In genomic region chr17:61806081-61806828, GRCh38 we compare ENCODE assay signal across 12 cellular contexts. TPM values are rescaled to one million over a fixed set of nuclear protein-coding genes. Genes with fewer than 3 reads are reported as not detected.
DNase-seq lines count a peak whose midpoint lies in the region; ATAC-seq and TF ChIP-seq lines count a peak whose summit lies in the region.
"Had no signal": no experiment of that assay in that cellular context is flagged by ENCODE, and none has a peak within 500 bp of the region (broad histone marks: within the 10 kb centered on the region; RNA-seq: fewer than 3 reads in every experiment).

No MANE protein-coding gene starts in this region.

- no peaks in the 10 kb centered on the region for H3K9me2 ChIP-seq in HCT116 (ENCODE audit: insufficient read depth)

- H3K9ac ChIP-seq in HCT116 (ENCODE audit: low read length) = no peak overlapping the region

- in situ Hi-C loops in gastrocnemius medialis (cut with MboI; ENCODE audit: low sequenced_read_pairs in 4 of 4) = no loop called here

- H3K4me3 Mint-ChIP-seq in CD4-positive, alpha-beta T cell = peak overlapping the region; percentile 34
- no peak overlapping the region for H3K4me3 Mint-ChIP-seq in activated CD8-positive, alpha-beta T cell treated with anti-CD3 and anti-CD28 coated beads, Interleukin-2, amount 10 ng/mL, durations not matched to agents 7 days and 5 days

- TF ChIP-seq POLR2A in HCT116 (IDR thresholded peaks at IDR 0.05; ENCODE audit: borderline replicate concordance, extremely low read depth, insufficient read depth, insufficient read length) (no peak), gastrocnemius medialis (IDR thresholded peaks at IDR 0.05) (no peak)

- no peak for TF ChIP-seq CTCF in CD4-positive, alpha-beta T cell (IDR thresholded peaks at IDR 0.05)
- TF ChIP-seq CTCF in HCT116 (IDR thresholded peaks at IDR 0.05 in 2 of 3, conservative IDR thresholded peaks at IDR 0.05 in 1 of 3; ENCODE audit: borderline replicate concordance in 1 of 3, insufficient read depth in 1 of 3, low read depth in 2 of 3, low read length in 2 of 3) (no peak), gastrocnemius medialis (IDR thresholded peaks at IDR 0.05 in 4 of 5, conservative IDR thresholded peaks at IDR 0.05 in 1 of 5) (no peak)

- POLR2A ChIA-PET in CD4-positive, alpha-beta T cell (lab: Charles Lee) = no interaction called here
- POLR2A ChIA-PET in HCT116 (lab: Charles Lee) = no interaction called here
- POLR2A ChIA-PET in activated CD8-positive, alpha-beta T cell treated with anti-CD3 and anti-CD28 coated beads, Interleukin-2, amount 10 ng/mL, durations not matched to agents 7 days and 5 days (lab: Charles Lee) = no interaction called here

- H3K4me3 ChIP-seq in HCT116 (replicated peaks in 1 of 2; ENCODE audit: low read depth in 1 of 2, low read length in 2 of 2) (no peak overlapping the region), gastrocnemius medialis (no peak overlapping the region)

- H3K4me1 ChIP-seq in HCT116 (ENCODE audit: control insufficient read depth in 1 of 2, insufficient read depth in 2 of 2, low read length in 2 of 2) (peaks cover 11 to 24% of the 10 kb centered on the region in 2 experiments), gastrocnemius medialis (peaks cover 0 to 8% of the 10 kb centered on the region in 2 donors)

- CTCF ChIA-PET in CD4-positive, alpha-beta T cell (lab: Charles Lee) = no interaction called here
- CTCF ChIA-PET in HCT116 (lab: Charles Lee) = no interaction called here
- CTCF ChIA-PET in activated CD8-positive, alpha-beta T cell treated with anti-CD3 and anti-CD28 coated beads, Interleukin-2, amount 10 ng/mL, durations not matched to agents 7 days and 5 days (lab: Charles Lee) = interaction anchor here (0.8 to 1.0 kb wide), 2 partner anchors 30 to 43 kb away, joined by 3 read pairs; no protein-coding TSS in a partner anchor

- RAD21 ChIA-PET in HCT116 (lab: Charles Lee; ENCODE audit: low non-redundant PET in 1 of 2, low total read pairs in 2 of 2, uncharacterized antibody in 2 of 2, unreplicated experiment in 2 of 2) = no interaction called here

- no TSS peak for BruUV-seq in HCT116 (replicated peaks; lab: Mats Ljungman, UMichigan)

- H4K20me1 ChIP-seq in HCT116 (ENCODE audit: insufficient read depth) = no peaks in the 10 kb centered on the region

- no peak for TF ChIP-seq RAD21 in HCT116 (IDR thresholded peaks at IDR 0.05; ENCODE audit: low read depth)

- H3K36me3 ChIP-seq in HCT116 (ENCODE audit: control insufficient read depth in 1 of 2, insufficient read depth in 2 of 2, low read length in 2 of 2) = peaks cover 0 to 6% of the 10 kb centered on the region in 2 experiments; a peak in 2 of 4 replicates
- no peaks in the 10 kb centered on the region for H3K36me3 ChIP-seq in gastrocnemius medialis

- H3K9me3 Mint-ChIP-seq in CD4-positive, alpha-beta T cell = no peaks in the 10 kb centered on the region
- H3K9me3 Mint-ChIP-seq in activated CD8-positive, alpha-beta T cell treated with anti-CD3 and anti-CD28 coated beads, Interleukin-2, amount 10 ng/mL, durations not matched to agents 7 days and 5 days (ENCODE audit: insufficient read depth) = no peaks in the 10 kb centered on the region

- ATAC-seq in CD4-positive, alpha-beta T cell (ENCODE audit: poor library complexity) = no peak
- ATAC-seq in HCT116 = peak; percentile 36; the same call in 1 of the 2 replicates
- no peak for ATAC-seq in gastrocnemius medialis
- no peak for ATAC-seq in activated CD8-positive, alpha-beta T cell treated with anti-CD3 and anti-CD28 coated beads, Interleukin-2, amount 10 ng/mL, durations not matched to agents 7 days and 5 days
- ATAC-seq: sciatic nerve had no signal

- no peaks in the 10 kb centered on the region for H3K36me3 Mint-ChIP-seq in CD4-positive, alpha-beta T cell (ENCODE audit: low read depth)
- H3K36me3 Mint-ChIP-seq in activated CD8-positive, alpha-beta T cell treated with anti-CD3 and anti-CD28 coated beads, Interleukin-2, amount 10 ng/mL, durations not matched to agents 7 days and 5 days (ENCODE audit: low read depth) = peaks cover 22% of the 10 kb centered on the region

- H3K9me3 ChIP-seq in CD4-positive, alpha-beta T cell (ENCODE audit: control insufficient read depth, low read length) = no peaks in the 10 kb centered on the region
- H3K9me3 ChIP-seq in HCT116 (ENCODE audit: control insufficient read depth in 1 of 2, insufficient read depth in 1 of 2, low read depth in 1 of 2, low read length in 2 of 2) = no peaks in the 10 kb centered on the region
- H3K9me3 ChIP-seq in gastrocnemius medialis = no peaks in the 10 kb centered on the region

- no peaks in the 10 kb centered on the region for H3K27me3 Mint-ChIP-seq in CD4-positive, alpha-beta T cell
- no peaks in the 10 kb centered on the region for H3K27me3 Mint-ChIP-seq in activated CD8-positive, alpha-beta T cell treated with anti-CD3 and anti-CD28 coated beads, Interleukin-2, amount 10 ng/mL, durations not matched to agents 7 days and 5 days (ENCODE audit: low read depth)

- peak overlapping the region; percentile 28 for H3K4me2 ChIP-seq in HCT116 (ENCODE audit: low read length)

- no peak overlapping the region for H3K27ac Mint-ChIP-seq in CD4-positive, alpha-beta T cell
- no peak overlapping the region for H3K27ac Mint-ChIP-seq in activated CD8-positive, alpha-beta T cell treated with anti-CD3 and anti-CD28 coated beads, Interleukin-2, amount 10 ng/mL, durations not matched to agents 7 days and 5 days

- H2AFZ ChIP-seq in HCT116 (ENCODE audit: low read depth, low read length, poor library complexity, severe bottlenecking) = no peak overlapping the region

- H3K79me2 ChIP-seq in HCT116 (ENCODE audit: insufficient read depth, low read length) = no peaks in the 10 kb centered on the region

- intact Hi-C loops in CD4-positive, alpha-beta T cell (cut with DNase I, micrococcal nuclease) = no loop called here
- intact Hi-C loops in HCT116 (cut with micrococcal nuclease) (no loop called here), gastrocnemius medialis (cut with DNase I; ENCODE audit: low total_unique reads) (no loop called here)

- DNase-seq in CD4-positive, alpha-beta T cell = no peak
- DNase-seq in HCT116 (ENCODE audit: low read depth, low spot score) (no peak), NCI-H774 (lab: John Stamatoyannopoulos, UW) (peak; percentile 69), epithelial cell of prostate (ENCODE audit: low read depth, low spot score) (no peak), gastrocnemius medialis (no peak), NOMO-1 (lab: John Stamatoyannopoulos, UW; ENCODE audit: unreplicated experiment in 2 of 2) (no peak)
- DNase-seq in activated CD8-positive, alpha-beta T cell treated with anti-CD3 and anti-CD28 coated beads, Interleukin-2, amount 10 ng/mL, durations not matched to agents 7 days and 5 days = no peak
- no peak for DNase-seq in activated CD4-positive, alpha-beta T cell treated with anti-CD3 and anti-CD28 coated beads, Interleukin-2, amount 50 U/mL, for 48 hours
- DNase-seq: activated CD4-positive, alpha-beta T cell treated with anti-CD3 and anti-CD28 coated beads, Interleukin-2, amount 50 U/mL, for 4 hours; activated gamma-delta T cell treated with Interleukin-2 at 50 U/mL for 16 hours; glutamatergic neuron had no signal

- H3K27ac ChIP-seq in CD4-positive, alpha-beta T cell (ENCODE audit: low read depth, low read length) = no peak overlapping the region
- H3K27ac ChIP-seq in HCT116 (ENCODE audit: low read depth, low read length) (peak overlapping the region; percentile 23; the same call in 1 of the 2 replicates), epithelial cell of prostate (peak overlapping the region; percentile 6), gastrocnemius medialis (no peak overlapping the region)

- H3K27me3 ChIP-seq in CD4-positive, alpha-beta T cell (ENCODE audit: control insufficient read depth, insufficient read depth, low read length) = no peaks in the 10 kb centered on the region
- H3K27me3 ChIP-seq in HCT116 (ENCODE audit: insufficient read depth, low read length) (no peaks in the 10 kb centered on the region), gastrocnemius medialis (no peaks in the 10 kb centered on the region)

- peaks cover 11% of the 10 kb centered on the region for H3K4me1 Mint-ChIP-seq in CD4-positive, alpha-beta T cell (ENCODE audit: low read depth)
- H3K4me1 Mint-ChIP-seq in activated CD8-positive, alpha-beta T cell treated with anti-CD3 and anti-CD28 coated beads, Interleukin-2, amount 10 ng/mL, durations not matched to agents 7 days and 5 days (ENCODE audit: low read depth) = peaks cover 7% of the 10 kb centered on the region

TF ChIP-seq in HCT116, 20 proteins besides CTCF, POLR2A, EP300 and RAD21 (continues in another document):
- no peak for TF ChIP-seq EZH2 (IDR thresholded peaks at IDR 0.05)
- TF ChIP-seq SRF (IDR thresholded peaks at IDR 0.05; ENCODE audit: low read depth) = no peak
- TF ChIP-seq POLR2AphosphoS5 (IDR thresholded peaks at IDR 0.05; ENCODE audit: low read depth, low read length) = no peak
- no peak for TF ChIP-seq CBX3 (IDR thresholded peaks at IDR 0.05; ENCODE audit: low read depth)
- no peak for TF ChIP-seq ZFX (IDR thresholded peaks at IDR 0.05)
- no peak for TF ChIP-seq CEBPB (IDR thresholded peaks at IDR 0.05; ENCODE audit: low read depth)
- no peak for TF ChIP-seq YY1 (IDR thresholded peaks at IDR 0.05; ENCODE audit: extremely low read depth, insufficient replicate concordance, low read depth, low read length)
- TF ChIP-seq EGR1 (IDR thresholded peaks at IDR 0.05; ENCODE audit: low read depth) = no peak
- TF ChIP-seq ELF1 (IDR thresholded peaks at IDR 0.05; ENCODE audit: borderline replicate concordance, low read depth) = no peak
- no peak for TF ChIP-seq JUND (IDR thresholded peaks at IDR 0.05)
- TF ChIP-seq ZBTB33 (IDR thresholded peaks at IDR 0.05; ENCODE audit: extremely low read depth, insufficient replicate concordance, low read length) = no peak

RNA-seq across cellular contexts. Expression of gene BRIP1, which starts 57.1 kb away (rescaled TPM):
- 1 to 10 TPM; 1.0 to 1.9 TPM for total RNA-seq in CD4-positive, alpha-beta T cell
- 22.2 TPM for total RNA-seq in HCT116 (2021; ENCODE audit: unreplicated experiment)
- 2.1 and 4.0 TPM in 2 replicates for polyA plus RNA-seq in HCT116 (2012)
- total RNA-seq in gastrocnemius medialis = under 1 TPM in 2 of 4 donors, not detected in 2; 0.09 to 0.13 TPM
- 10 to 100 TPM; 24.3 to 25.9 TPM for total RNA-seq in activated CD8-positive, alpha-beta T cell treated with anti-CD3 and anti-CD28 coated beads, Interleukin-2, amount 10 ng/mL, durations not matched to agents 7 days and 5 days

Comparison
In these comparisons a context has a peak if more than half of its experiments do, and no peak if none do; other contexts are left out.
1. H3K27ac ChIP-seq: peak in HCT116 (single experiment) and epithelial cell of prostate (single experiment); none in CD4-positive, alpha-beta T cell (single experiment) and gastrocnemius medialis (0 of 4).